Comparison of ENCODE assay signal across 8 cellular contexts in genomic region chr14:57073986-57074385, GRCh38.
"Had no signal": no experiment of that assay in that cellular context is flagged by ENCODE, and none has a peak within 500 bp of the region (broad histone marks: within the 10 kb centered on the region; RNA-seq: fewer than 3 reads in every experiment).

No MANE protein-coding gene starts in this region.

- H3K4me3 Mint-ChIP-seq: HFFc6, IgD-negative memory B cell had no signal

- H3K9me3 ChIP-seq: HAP-1 had no signal

- H3K4me3 ChIP-seq: HAP-1 had no signal

- H3K9me3 Mint-ChIP-seq: HFFc6, IgD-negative memory B cell had no signal

- H3K4me1 Mint-ChIP-seq: IgD-negative memory B cell had no signal

- ATAC-seq: HCT116, HepG2 had no signal

- H3K36me3 Mint-ChIP-seq: IgD-negative memory B cell had no signal

- H3K27ac Mint-ChIP-seq: HFFc6, IgD-negative memory B cell had no signal

- DNase-seq: GOT3, H7, HFFc6, KBM-7 had no signal

- FAIRE-seq: HepG2 had no signal

- H3K36me3 ChIP-seq: HAP-1 had no signal
